24 cellular contexts compared by ENCODE assay signal in the genomic region with DNA sequence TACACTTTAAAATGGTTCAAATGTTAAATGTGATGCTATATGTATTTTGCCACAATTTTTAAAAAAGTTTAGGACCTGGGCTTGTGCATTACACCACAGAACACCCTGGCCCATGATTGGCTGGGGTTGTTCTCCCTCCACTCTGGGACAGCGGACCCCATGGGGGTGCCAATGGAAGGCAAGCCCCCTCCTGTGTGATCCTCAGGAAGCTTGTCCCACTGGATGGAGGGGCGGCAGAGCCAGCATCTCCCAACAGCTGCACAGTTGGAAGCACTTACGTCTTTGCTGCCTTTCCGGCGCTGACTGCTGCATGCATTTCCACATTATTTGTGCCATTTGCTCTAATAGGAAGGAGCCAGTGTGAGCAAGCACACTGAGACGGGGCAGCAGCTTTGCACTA.
"Had no signal": no experiment of that assay in that cellular context is flagged by ENCODE, and none has a peak within 500 bp of the region (broad histone marks: within the 10 kb centered on the region; RNA-seq: fewer than 3 reads in every experiment).

No MANE protein-coding gene starts in this region.

- ATAC-seq: left colon; left lung; lower lobe of right lung; naive thymus-derived CD8-positive, alpha-beta T cell; stimulated activated naive B cell treated with anti-CD40 and anti-IgM and Interleukin-4, amounts not matched to agents 10 μg/mL and 1 μg/mL and 100 μg/mL, for 72 hours; stimulated activated naive CD8-positive, alpha-beta T cell treated with anti-CD3 and anti-CD28 coated beads, Interleukin-15, Interleukin-2, amounts not matched to agents 100 U/mL and 50 U/mL, for 24 hours; upper lobe of right lung had no signal

- H3K4me1 ChIP-seq: left lung, lower lobe of right lung, right atrium auricular region, right lobe of liver, stomach, testis, thyroid gland, transverse colon, upper lobe of right lung had no signal

- H3K4me2 ChIP-seq: smooth muscle cell had no signal

- H3K9me3 Mint-ChIP-seq: immature natural killer cell; nephron; neural crest cell; stimulated activated naive B cell treated with anti-CD40 and anti-IgM and Interleukin-4, amounts not matched to agents 10 μg/mL and 1 μg/mL and 100 μg/mL, for 72 hours had no signal

- H3K4me3 Mint-ChIP-seq: immature natural killer cell; naive thymus-derived CD8-positive, alpha-beta T cell; nephron; neural crest cell; stimulated activated naive B cell treated with anti-CD40 and anti-IgM and Interleukin-4, amounts not matched to agents 10 μg/mL and 1 μg/mL and 100 μg/mL, for 72 hours had no signal

- H3K9me3 ChIP-seq: left lung, lower lobe of right lung, ovary, right atrium auricular region, right lobe of liver, stomach, testis, thyroid gland, transverse colon, upper lobe of right lung had no signal

- H3K27me3 Mint-ChIP-seq: progenitor cell of endocrine pancreas had no signal

- H3K4me3 ChIP-seq: left lung, lower lobe of right lung, ovary, right atrium auricular region, right lobe of liver, smooth muscle cell, stomach, testis, thyroid gland, transverse colon, upper lobe of right lung had no signal

- H3K27me3 ChIP-seq: left lung, ovary, right atrium auricular region, right lobe of liver, testis, thyroid gland, transverse colon, upper lobe of right lung had no signal

- DNase-seq: immature natural killer cell; kidney; left colon; left lung; lower lobe of right lung; mammary epithelial cell; mesenchymal stem cell; naive thymus-derived CD8-positive, alpha-beta T cell; ovary; right lobe of liver; stimulated activated CD4-positive, alpha-beta T cell treated with anti-CD3 and anti-CD28 coated beads, Interleukin-1b, Interleukin-23, amount 100 ng/mL, for 48 hours; stimulated activated CD4-positive, alpha-beta T cell treated with anti-CD3 and anti-CD28 coated beads, Interleukin-4, amount 100 ng/mL, for 1 hour; stimulated activated naive B cell treated with anti-CD40 and anti-IgM and Interleukin-4, amounts not matched to agents 10 μg/mL and 1 μg/mL and 100 μg/mL, for 72 hours; stimulated activated naive CD8-positive, alpha-beta T cell treated with anti-CD3 and anti-CD28 coated beads, Interleukin-15, Interleukin-2, amounts not matched to agents 100 U/mL and 50 U/mL, for 24 hours; stomach; testis; thyroid gland; transverse colon; upper lobe of right lung had no signal

- H3K36me3 Mint-ChIP-seq: immature natural killer cell; naive thymus-derived CD8-positive, alpha-beta T cell; stimulated activated naive B cell treated with anti-CD40 and anti-IgM and Interleukin-4, amounts not matched to agents 10 μg/mL and 1 μg/mL and 100 μg/mL, for 72 hours had no signal

- H3K36me3 ChIP-seq: lower lobe of right lung, ovary, right atrium auricular region, right lobe of liver, thyroid gland, transverse colon, upper lobe of right lung had no signal

- H3K4me1 Mint-ChIP-seq: immature natural killer cell; naive thymus-derived CD8-positive, alpha-beta T cell; nephron; neural crest cell; stimulated activated naive B cell treated with anti-CD40 and anti-IgM and Interleukin-4, amounts not matched to agents 10 μg/mL and 1 μg/mL and 100 μg/mL, for 72 hours had no signal

- H3K27ac Mint-ChIP-seq: immature natural killer cell; naive thymus-derived CD8-positive, alpha-beta T cell; nephron; stimulated activated naive B cell treated with anti-CD40 and anti-IgM and Interleukin-4, amounts not matched to agents 10 μg/mL and 1 μg/mL and 100 μg/mL, for 72 hours had no signal

- H3K27ac ChIP-seq: left lung, lower lobe of right lung, ovary, right atrium auricular region, right lobe of liver, stomach, testis, thyroid gland, transverse colon, upper lobe of right lung had no signal
